In the genomic region with DNA sequence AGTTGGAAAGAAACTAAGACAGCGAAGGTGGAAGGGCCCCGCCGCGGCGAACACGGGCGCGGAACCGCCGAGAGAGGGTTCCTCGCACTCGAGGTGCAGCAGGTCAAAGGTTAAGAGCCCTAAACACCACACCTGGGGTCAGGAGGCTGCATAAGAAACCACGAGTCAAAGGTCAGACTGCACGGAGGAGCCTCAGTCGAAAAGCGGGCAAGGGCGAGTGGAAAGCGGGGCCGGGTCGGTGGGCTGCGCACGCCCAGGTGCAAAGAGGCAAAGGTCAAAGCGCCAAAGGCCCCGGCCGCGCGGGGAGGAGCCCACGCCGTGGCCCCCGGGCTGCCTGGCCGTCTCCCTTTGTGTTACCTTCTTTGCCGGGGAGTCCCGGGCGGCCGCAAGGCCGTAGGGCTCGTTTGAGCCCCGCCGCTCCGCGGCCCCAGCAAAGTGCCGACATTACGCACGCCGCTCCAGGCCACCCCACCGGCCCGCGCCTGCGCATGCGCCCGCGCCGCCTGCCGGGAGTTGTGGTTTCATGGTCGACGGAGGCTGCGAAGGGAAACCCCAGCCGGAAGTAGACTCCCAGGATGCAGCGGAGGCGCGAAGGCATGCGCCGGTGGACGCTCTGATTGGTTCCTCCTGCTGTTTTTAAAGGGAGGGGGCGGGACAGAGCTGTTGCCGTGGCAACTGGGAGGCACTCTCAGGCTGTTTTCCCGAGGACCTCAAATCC, we compare ENCODE assay signal across 1 cellular context.
TF ChIP-seq lines count a peak whose summit lies in the region.

A gene (minus strand): TSS at position 470 of the 718 bp plus-strand sequence. CDS start 25 bp downstream, at position 445.

TF ChIP-seq in HepG2, 621 proteins besides CTCF, POLR2A, EP300 and RAD21 (continued from another document and continues in another):
- TF ChIP-seq, protein P1, sequence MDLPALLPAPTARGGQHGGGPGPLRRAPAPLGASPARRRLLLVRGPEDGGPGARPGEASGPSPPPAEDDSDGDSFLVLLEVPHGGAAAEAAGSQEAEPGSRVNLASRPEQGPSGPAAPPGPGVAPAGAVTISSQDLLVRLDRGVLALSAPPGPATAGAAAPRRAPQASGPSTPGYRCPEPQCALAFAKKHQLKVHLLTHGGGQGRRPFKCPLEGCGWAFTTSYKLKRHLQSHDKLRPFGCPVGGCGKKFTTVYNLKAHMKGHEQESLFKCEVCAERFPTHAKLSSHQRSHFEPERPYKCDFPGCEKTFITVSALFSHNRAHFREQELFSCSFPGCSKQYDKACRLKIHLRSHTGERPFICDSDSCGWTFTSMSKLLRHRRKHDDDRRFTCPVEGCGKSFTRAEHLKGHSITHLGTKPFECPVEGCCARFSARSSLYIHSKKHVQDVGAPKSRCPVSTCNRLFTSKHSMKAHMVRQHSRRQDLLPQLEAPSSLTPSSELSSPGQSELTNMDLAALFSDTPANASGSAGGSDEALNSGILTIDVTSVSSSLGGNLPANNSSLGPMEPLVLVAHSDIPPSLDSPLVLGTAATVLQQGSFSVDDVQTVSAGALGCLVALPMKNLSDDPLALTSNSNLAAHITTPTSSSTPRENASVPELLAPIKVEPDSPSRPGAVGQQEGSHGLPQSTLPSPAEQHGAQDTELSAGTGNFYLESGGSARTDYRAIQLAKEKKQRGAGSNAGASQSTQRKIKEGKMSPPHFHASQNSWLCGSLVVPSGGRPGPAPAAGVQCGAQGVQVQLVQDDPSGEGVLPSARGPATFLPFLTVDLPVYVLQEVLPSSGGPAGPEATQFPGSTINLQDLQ (CRISPR knock-in tag; IDR thresholded peaks at IDR 0.05), result no peak
- TF ChIP-seq ZNF557 (CRISPR knock-in tag; IDR thresholded peaks at IDR 0.05) (0 out of 2 replicates have a peak, but pooled peaks have one; percentile 36), ZNF263 (CRISPR knock-in tag; IDR thresholded peaks at IDR 0.05) (peak; percentile 62), GTF3A (CRISPR knock-in tag; conservative IDR thresholded peaks at IDR 0.05) (no peak), ZNF20 (CRISPR knock-in tag; IDR thresholded peaks at IDR 0.05) (no peak), TMF1 (CRISPR knock-in tag; IDR thresholded peaks at IDR 0.05; ENCODE audit: low read depth) (no peak; the same call in 1 of the 2 replicates), JDP2 (CRISPR knock-in tag; IDR thresholded peaks at IDR 0.05; ENCODE audit: borderline replicate concordance) (no peak), SSRP1 (CRISPR knock-in tag; IDR thresholded peaks at IDR 0.05) (no peak), ZNF260 (CRISPR knock-in tag; IDR thresholded peaks at IDR 0.05; ENCODE audit: borderline replicate concordance, low read depth) (no peak), ZFY (CRISPR knock-in tag; IDR thresholded peaks at IDR 0.05) (peak; percentile 75), KDM5B (CRISPR knock-in tag; IDR thresholded peaks at IDR 0.05; ENCODE audit: borderline replicate concordance) (0 out of 2 replicates have a peak, but pooled peaks have one; percentile 53), ZNF3 (CRISPR knock-in tag; IDR thresholded peaks at IDR 0.05) (no peak), NPAS2 (CRISPR knock-in tag; IDR thresholded peaks at IDR 0.05; ENCODE audit: borderline replicate concordance) (no peak), NAIF1 (CRISPR knock-in tag; IDR thresholded peaks at IDR 0.05; ENCODE audit: borderline replicate concordance) (no peak), EZH2 (conservative IDR thresholded peaks at IDR 0.05; ENCODE audit: low read depth, low read length) (no peak), TAF1 (CRISPR knock-in tag; IDR thresholded peaks at IDR 0.05) (peak; percentile 23), ZNF256 (CRISPR knock-in tag; conservative IDR thresholded peaks at IDR 0.05) (0 out of 2 replicates have a peak, but pooled peaks have one; percentile 53), SRSF4 (IDR thresholded peaks at IDR 0.05; ENCODE audit: low read depth, low read length, poor library complexity, severe bottlenecking) (no peak), ZZZ3 (CRISPR knock-in tag; IDR thresholded peaks at IDR 0.05; ENCODE audit: borderline replicate concordance) (no peak), ZNF772 (CRISPR knock-in tag; IDR thresholded peaks at IDR 0.05) (0 out of 2 replicates have a peak, but pooled peaks have one; percentile 17), ZNF329 (CRISPR knock-in tag; IDR thresholded peaks at IDR 0.05; ENCODE audit: low read depth) (no peak), FOXP1 (IDR thresholded peaks at IDR 0.05) (no peak), FOXP1 (CRISPR knock-in tag; IDR thresholded peaks at IDR 0.05) (no peak), SRSF9 (IDR thresholded peaks at IDR 0.05; ENCODE audit: borderline replicate concordance, insufficient read depth, low read depth, low read length, poor library complexity, severe bottlenecking) (no peak), MAZ (IDR thresholded peaks at IDR 0.05; ENCODE audit: borderline replicate concordance, low read depth, low read length) (peak; percentile 59; the same call in 1 of the 2 replicates), MAZ (CRISPR knock-in tag; IDR thresholded peaks at IDR 0.05; ENCODE audit: low read depth) (peak; percentile 42; the same call in 1 of the 2 replicates), ZNF670 (CRISPR knock-in tag; IDR thresholded peaks at IDR 0.05; ENCODE audit: borderline replicate concordance) (no peak; the same call in 1 of the 2 replicates), MTA1 (CRISPR knock-in tag; IDR thresholded peaks at IDR 0.05; ENCODE audit: borderline replicate concordance) (peak; percentile 42; the same call in 1 of the 2 replicates)
- TF ChIP-seq, protein P2, sequence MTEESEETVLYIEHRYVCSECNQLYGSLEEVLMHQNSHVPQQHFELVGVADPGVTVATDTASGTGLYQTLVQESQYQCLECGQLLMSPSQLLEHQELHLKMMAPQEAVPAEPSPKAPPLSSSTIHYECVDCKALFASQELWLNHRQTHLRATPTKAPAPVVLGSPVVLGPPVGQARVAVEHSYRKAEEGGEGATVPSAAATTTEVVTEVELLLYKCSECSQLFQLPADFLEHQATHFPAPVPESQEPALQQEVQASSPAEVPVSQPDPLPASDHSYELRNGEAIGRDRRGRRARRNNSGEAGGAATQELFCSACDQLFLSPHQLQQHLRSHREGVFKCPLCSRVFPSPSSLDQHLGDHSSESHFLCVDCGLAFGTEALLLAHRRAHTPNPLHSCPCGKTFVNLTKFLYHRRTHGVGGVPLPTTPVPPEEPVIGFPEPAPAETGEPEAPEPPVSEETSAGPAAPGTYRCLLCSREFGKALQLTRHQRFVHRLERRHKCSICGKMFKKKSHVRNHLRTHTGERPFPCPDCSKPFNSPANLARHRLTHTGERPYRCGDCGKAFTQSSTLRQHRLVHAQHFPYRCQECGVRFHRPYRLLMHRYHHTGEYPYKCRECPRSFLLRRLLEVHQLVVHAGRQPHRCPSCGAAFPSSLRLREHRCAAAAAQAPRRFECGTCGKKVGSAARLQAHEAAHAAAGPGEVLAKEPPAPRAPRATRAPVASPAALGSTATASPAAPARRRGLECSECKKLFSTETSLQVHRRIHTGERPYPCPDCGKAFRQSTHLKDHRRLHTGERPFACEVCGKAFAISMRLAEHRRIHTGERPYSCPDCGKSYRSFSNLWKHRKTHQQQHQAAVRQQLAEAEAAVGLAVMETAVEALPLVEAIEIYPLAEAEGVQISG (CRISPR knock-in tag; IDR thresholded peaks at IDR 0.05), result peak; percentile 86
- TF ChIP-seq, protein P3, sequence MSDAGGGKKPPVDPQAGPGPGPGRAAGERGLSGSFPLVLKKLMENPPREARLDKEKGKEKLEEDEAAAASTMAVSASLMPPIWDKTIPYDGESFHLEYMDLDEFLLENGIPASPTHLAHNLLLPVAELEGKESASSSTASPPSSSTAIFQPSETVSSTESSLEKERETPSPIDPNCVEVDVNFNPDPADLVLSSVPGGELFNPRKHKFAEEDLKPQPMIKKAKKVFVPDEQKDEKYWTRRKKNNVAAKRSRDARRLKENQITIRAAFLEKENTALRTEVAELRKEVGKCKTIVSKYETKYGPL (CRISPR knock-in tag; IDR thresholded peaks at IDR 0.05), result peak; percentile 35; the same call in 1 of the 2 replicates
- TF ChIP-seq, protein P4, sequence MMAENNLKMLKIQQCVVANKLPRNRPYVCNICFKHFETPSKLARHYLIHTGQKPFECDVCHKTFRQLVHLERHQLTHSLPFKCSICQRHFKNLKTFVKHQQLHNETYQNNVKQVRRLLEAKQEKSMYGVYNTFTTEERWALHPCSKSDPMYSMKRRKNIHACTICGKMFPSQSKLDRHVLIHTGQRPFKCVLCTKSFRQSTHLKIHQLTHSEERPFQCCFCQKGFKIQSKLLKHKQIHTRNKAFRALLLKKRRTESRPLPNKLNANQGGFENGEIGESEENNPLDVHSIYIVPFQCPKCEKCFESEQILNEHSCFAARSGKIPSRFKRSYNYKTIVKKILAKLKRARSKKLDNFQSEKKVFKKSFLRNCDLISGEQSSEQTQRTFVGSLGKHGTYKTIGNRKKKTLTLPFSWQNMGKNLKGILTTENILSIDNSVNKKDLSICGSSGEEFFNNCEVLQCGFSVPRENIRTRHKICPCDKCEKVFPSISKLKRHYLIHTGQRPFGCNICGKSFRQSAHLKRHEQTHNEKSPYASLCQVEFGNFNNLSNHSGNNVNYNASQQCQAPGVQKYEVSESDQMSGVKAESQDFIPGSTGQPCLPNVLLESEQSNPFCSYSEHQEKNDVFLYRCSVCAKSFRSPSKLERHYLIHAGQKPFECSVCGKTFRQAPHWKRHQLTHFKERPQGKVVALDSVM (CRISPR knock-in tag; IDR thresholded peaks at IDR 0.05), result no peak
- TF ChIP-seq, protein P5, sequence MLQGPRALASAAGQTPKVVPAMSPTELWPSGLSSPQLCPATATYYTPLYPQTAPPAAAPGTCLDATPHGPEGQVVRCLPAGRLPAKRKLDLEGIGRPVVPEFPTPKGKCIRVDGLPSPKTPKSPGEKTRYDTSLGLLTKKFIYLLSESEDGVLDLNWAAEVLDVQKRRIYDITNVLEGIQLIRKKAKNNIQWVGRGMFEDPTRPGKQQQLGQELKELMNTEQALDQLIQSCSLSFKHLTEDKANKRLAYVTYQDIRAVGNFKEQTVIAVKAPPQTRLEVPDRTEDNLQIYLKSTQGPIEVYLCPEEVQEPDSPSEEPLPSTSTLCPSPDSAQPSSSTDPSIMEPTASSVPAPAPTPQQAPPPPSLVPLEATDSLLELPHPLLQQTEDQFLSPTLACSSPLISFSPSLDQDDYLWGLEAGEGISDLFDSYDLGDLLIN (CRISPR knock-in tag; IDR thresholded peaks at IDR 0.05; ENCODE audit: borderline replicate concordance), result no peak
- TF ChIP-seq, protein P6, sequence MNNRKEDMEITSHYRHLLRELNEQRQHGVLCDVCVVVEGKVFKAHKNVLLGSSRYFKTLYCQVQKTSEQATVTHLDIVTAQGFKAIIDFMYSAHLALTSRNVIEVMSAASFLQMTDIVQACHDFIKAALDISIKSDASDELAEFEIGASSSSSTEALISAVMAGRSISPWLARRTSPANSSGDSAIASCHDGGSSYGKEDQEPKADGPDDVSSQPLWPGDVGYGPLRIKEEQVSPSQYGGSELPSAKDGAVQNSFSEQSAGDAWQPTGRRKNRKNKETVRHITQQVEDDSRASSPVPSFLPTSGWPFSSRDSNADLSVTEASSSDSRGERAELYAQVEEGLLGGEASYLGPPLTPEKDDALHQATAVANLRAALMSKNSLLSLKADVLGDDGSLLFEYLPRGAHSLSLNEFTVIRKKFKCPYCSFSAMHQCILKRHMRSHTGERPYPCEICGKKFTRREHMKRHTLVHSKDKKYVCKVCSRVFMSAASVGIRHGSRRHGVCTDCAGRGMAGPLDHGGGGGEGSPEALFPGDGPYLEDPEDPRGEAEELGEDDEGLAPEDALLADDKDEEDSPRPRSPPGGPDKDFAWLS (CRISPR knock-in tag; IDR thresholded peaks at IDR 0.05; ENCODE audit: borderline replicate concordance), result no peak
- TF ChIP-seq, protein P7, sequence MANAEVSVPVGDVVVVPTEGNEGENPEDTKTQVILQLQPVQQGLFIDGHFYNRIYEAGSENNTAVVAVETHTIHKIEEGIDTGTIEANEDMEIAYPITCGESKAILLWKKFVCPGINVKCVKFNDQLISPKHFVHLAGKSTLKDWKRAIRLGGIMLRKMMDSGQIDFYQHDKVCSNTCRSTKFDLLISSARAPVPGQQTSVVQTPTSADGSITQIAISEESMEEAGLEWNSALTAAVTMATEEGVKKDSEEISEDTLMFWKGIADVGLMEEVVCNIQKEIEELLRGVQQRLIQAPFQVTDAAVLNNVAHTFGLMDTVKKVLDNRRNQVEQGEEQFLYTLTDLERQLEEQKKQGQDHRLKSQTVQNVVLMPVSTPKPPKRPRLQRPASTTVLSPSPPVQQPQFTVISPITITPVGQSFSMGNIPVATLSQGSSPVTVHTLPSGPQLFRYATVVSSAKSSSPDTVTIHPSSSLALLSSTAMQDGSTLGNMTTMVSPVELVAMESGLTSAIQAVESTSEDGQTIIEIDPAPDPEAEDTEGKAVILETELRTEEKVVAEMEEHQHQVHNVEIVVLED (CRISPR knock-in tag; IDR thresholded peaks at IDR 0.05; ENCODE audit: borderline replicate concordance), result peak; percentile 81; the same call in 1 of the 2 replicates
- TF ChIP-seq, protein P8, sequence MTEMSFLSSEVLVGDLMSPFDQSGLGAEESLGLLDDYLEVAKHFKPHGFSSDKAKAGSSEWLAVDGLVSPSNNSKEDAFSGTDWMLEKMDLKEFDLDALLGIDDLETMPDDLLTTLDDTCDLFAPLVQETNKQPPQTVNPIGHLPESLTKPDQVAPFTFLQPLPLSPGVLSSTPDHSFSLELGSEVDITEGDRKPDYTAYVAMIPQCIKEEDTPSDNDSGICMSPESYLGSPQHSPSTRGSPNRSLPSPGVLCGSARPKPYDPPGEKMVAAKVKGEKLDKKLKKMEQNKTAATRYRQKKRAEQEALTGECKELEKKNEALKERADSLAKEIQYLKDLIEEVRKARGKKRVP (CRISPR knock-in tag; IDR thresholded peaks at IDR 0.05), result 0 out of 4 replicates have a peak, but pooled peaks of 1 of the 2 experiments have one; percentile 14
- TF ChIP-seq, protein P9, sequence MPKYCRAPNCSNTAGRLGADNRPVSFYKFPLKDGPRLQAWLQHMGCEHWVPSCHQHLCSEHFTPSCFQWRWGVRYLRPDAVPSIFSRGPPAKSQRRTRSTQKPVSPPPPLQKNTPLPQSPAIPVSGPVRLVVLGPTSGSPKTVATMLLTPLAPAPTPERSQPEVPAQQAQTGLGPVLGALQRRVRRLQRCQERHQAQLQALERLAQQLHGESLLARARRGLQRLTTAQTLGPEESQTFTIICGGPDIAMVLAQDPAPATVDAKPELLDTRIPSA (CRISPR knock-in tag; IDR thresholded peaks at IDR 0.05; ENCODE audit: borderline replicate concordance), result no peak
- TF ChIP-seq, protein P10, sequence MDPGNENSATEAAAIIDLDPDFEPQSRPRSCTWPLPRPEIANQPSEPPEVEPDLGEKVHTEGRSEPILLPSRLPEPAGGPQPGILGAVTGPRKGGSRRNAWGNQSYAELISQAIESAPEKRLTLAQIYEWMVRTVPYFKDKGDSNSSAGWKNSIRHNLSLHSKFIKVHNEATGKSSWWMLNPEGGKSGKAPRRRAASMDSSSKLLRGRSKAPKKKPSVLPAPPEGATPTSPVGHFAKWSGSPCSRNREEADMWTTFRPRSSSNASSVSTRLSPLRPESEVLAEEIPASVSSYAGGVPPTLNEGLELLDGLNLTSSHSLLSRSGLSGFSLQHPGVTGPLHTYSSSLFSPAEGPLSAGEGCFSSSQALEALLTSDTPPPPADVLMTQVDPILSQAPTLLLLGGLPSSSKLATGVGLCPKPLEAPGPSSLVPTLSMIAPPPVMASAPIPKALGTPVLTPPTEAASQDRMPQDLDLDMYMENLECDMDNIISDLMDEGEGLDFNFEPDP (CRISPR knock-in tag; conservative IDR thresholded peaks at IDR 0.05), result no peak
- TF ChIP-seq, protein P11, sequence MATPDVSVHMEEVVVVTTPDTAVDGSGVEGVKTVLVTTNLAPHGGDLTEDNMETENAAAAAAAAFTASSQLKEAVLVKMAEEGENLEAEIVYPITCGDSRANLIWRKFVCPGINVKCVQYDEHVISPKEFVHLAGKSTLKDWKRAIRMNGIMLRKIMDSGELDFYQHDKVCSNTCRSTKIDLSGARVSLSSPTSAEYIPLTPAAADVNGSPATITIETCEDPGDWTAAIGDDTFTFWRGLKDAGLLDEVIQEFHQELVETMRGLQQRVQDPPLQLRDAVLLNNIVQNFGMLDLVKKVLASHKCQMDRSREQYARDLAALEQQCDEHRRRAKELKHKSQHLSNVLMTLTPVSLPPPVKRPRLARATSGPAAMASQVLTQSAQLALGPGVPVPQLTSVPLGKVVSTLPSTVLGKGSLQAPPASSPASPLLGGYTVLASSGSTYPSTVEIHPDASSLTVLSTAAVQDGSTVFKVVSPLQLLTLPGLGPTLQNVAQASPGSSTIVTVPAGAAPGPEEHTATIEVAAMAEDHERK (CRISPR knock-in tag; IDR thresholded peaks at IDR 0.05; ENCODE audit: low read depth), result no peak
